8 cellular contexts compared by ENCODE assay signal in genomic region chr7:75485979-75486643, GRCh38. TPM values are rescaled to one million over a fixed set of nuclear protein-coding genes. Genes with fewer than 3 reads are reported as not detected.
DNase-seq lines count a peak whose midpoint lies in the region; ATAC-seq and TF ChIP-seq lines count a peak whose summit lies in the region.
"Not testable (repeated sequence)": the region's sequence is repeated elsewhere in the genome, so short reads cannot be mapped to it uniquely, and the experiment has no call there.

Gene POM121C, minus strand, starts transcription at chr7:75486299. Its CDS starts 44,803 bp downstream, at chr7:75441496.

- peak; percentile 100 for ATAC-seq in GM18909 (IDR thresholded peaks at IDR 0.05; ENCODE audit: poor library complexity, unreplicated experiment)
- ATAC-seq in HG03159 (IDR thresholded peaks at IDR 0.05; ENCODE audit: unreplicated experiment): peak; percentile 97

- H3K36me3 Mint-ChIP-seq in immature natural killer cell: not testable (repeated sequence)

- H3K27ac ChIP-seq in AG04450 (ENCODE audit: low read depth, low read length): peak within 1 kb of the TSS; percentile 52
- H3K27ac ChIP-seq in mammary epithelial cell (ENCODE audit: insufficient read depth, low read depth, low read length): peak within 1 kb of the TSS; percentile 54
- peak within 1 kb of the TSS; percentile 38 to 91 (median 88) for H3K27ac ChIP-seq in spleen

- peak within 1 kb of the TSS; percentile 58 for H3K9ac ChIP-seq in mammary epithelial cell (ENCODE audit: insufficient read depth, low read length)

- H3K9me3 Mint-ChIP-seq in immature natural killer cell: not testable (repeated sequence)

- TF ChIP-seq CTCF in AG04450 (IDR thresholded peaks at IDR 0.05; ENCODE audit: low read depth, low read length); WI38 (IDR thresholded peaks at IDR 0.05; ENCODE audit: low read depth, low read length); mammary epithelial cell (conservative IDR thresholded peaks at IDR 0.05 in 1 of 2, IDR thresholded peaks at IDR 0.05 in 1 of 2; ENCODE audit: extremely low read depth in 1 of 2, insufficient read depth in 1 of 2, low read depth in 1 of 2, low read length in 2 of 2); spleen (IDR thresholded peaks at IDR 0.05 in 8 of 11, conservative IDR thresholded peaks at IDR 0.05 in 3 of 11): not testable (repeated sequence)

- intact Hi-C loops in mammary epithelial cell (cut with micrococcal nuclease); spleen (cut with DNase I; ENCODE audit: low total_unique reads): not testable (repeated sequence)

- H3K9me3 ChIP-seq in AG04450 (ENCODE audit: control insufficient read depth, insufficient read depth, low read length); mammary epithelial cell (replicated peaks; ENCODE audit: insufficient read depth, low read length); spleen: not testable (repeated sequence)

- not testable (repeated sequence) for H3K27me3 Mint-ChIP-seq in immature natural killer cell (ENCODE audit: low read depth in 3 of 3)

- peaks cover 15 to 23% of the 10 kb centered on the region in 2 donors for H3K4me1 Mint-ChIP-seq in immature natural killer cell

- WGBS in mammary epithelial cell (ENCODE audit: low coverage, missing lambda C conversion rate): 4% methylated on average over 14 of the region's 49 CpGs
- WGBS in spleen, 5 donors: 1% methylated on average over 27 to 49 of the region's 49 CpGs

- peak within 1 kb of the TSS; percentile 88 to 92 (median 91) for H3K4me3 Mint-ChIP-seq in immature natural killer cell

- peaks cover 30% of the 10 kb centered on the region for H3K79me2 ChIP-seq in mammary epithelial cell (ENCODE audit: insufficient read depth, low read length)

- not testable (repeated sequence) for TF ChIP-seq POLR2A in spleen (IDR thresholded peaks at IDR 0.05)

- peak within 1 kb of the TSS; percentile 63 for H3K4me2 ChIP-seq in mammary epithelial cell (ENCODE audit: insufficient read depth, low read depth, low read length)

- H3K27ac Mint-ChIP-seq in immature natural killer cell: peak within 1 kb of the TSS; percentile 73 to 89 (median 85)

- DNase-seq in AG04450 (ENCODE audit: low read depth, low spot score) (peak; percentile 71), NCI-H2227 (lab: John Stamatoyannopoulos, UW; ENCODE audit: unreplicated experiment) (peak; percentile 91), mammary epithelial cell (peak; percentile 79), immature natural killer cell (peak; percentile 78 to 80 (median 79)), spleen (peak; percentile 98)

- BruUV-seq in mammary epithelial cell (replicated peaks; lab: Mats Ljungman, UMichigan): not testable (repeated sequence)

- CTCF ChIA-PET in AG04450 (lab: Charles Lee); mammary epithelial cell (lab: Charles Lee; ENCODE audit: low non-redundant PET): not testable (repeated sequence)

- in situ Hi-C loops in mammary epithelial cell (cut with MboI; ENCODE audit: low sequenced_read_pairs in 2 of 2): not testable (repeated sequence)

- not testable (repeated sequence) for H3K36me3 ChIP-seq in mammary epithelial cell (ENCODE audit: insufficient read depth, low read length)
- peaks cover 0 to 19% (median 3%) of the 10 kb centered on the region in 6 donors for H3K36me3 ChIP-seq in spleen

- H3K4me1 ChIP-seq in mammary epithelial cell (ENCODE audit: insufficient read depth, low read length): not testable (repeated sequence)
- H3K4me1 ChIP-seq in spleen: peaks cover 0 to 24% (median 2%) of the 10 kb centered on the region in 6 donors

- dilution Hi-C loops in mammary epithelial cell (cut with HindIII; ENCODE audit: low sequenced_read_pairs): not testable (repeated sequence)

- H4K20me1 ChIP-seq in mammary epithelial cell (ENCODE audit: insufficient read depth, low read length): not testable (repeated sequence)

- H3K27me3 ChIP-seq in AG04450 (ENCODE audit: control insufficient read depth, insufficient read depth, low read length); mammary epithelial cell (ENCODE audit: insufficient read depth, low read length); spleen (replicated peaks in 1 of 7): not testable (repeated sequence)

- POLR2A ChIA-PET in AG04450 (lab: Yijun Ruan, JAX): not testable (repeated sequence)

- H3K4me3 ChIP-seq in AG04450 (ENCODE audit: low read depth, low read length) (peak within 1 kb of the TSS; percentile 71), WI38 (ENCODE audit: low read depth, low read length) (peak within 1 kb of the TSS; percentile 76), mammary epithelial cell (replicated peaks in 1 of 3; ENCODE audit: insufficient read depth in 1 of 3, low read depth in 2 of 3, low read length in 3 of 3) (peak within 1 kb of the TSS; percentile 70 to 79 (median 75)), spleen (peak within 1 kb of the TSS; percentile 64 to 91 (median 78))

- peak within 1 kb of the TSS; percentile 76 for H2AFZ ChIP-seq in mammary epithelial cell (ENCODE audit: low read depth, low read length)

RNA-seq across cellular contexts. Expression of gene POM121C, which starts in this region (rescaled TPM):
- polyA plus RNA-seq in AG04450 (2011; rRNA removed) (7.4 and 9.3 TPM in 2 replicates), mammary epithelial cell (19.5 TPM), immature natural killer cell (10 to 100 TPM in 1 of 3 donors, 1 to 10 TPM in 2; 3.8 to 38.0 (median 5.1) TPM), spleen (10 to 100 TPM in 1 of 3 donors, 1 to 10 TPM in 2; 9.1 to 16.1 (median 9.2) TPM)
- polyA minus RNA-seq in AG04450 (2011; rRNA and poly(A)+ RNA removed): 25.0 and 25.1 TPM in 2 replicates
- total RNA-seq in mammary epithelial cell (10 to 100 TPM; 16.3 to 58.0 TPM), spleen (10 to 100 TPM; 33.6 to 67.4 (median 57.1) TPM)
- 264 TPM for polyA minus RNA-seq in mammary epithelial cell

Comparison
In these comparisons a context has a peak if more than half of its experiments do, and no peak if none do; other contexts are left out.
1. Peak in every context shown above with its lines: DNase-seq, ATAC-seq, H3K4me3 ChIP-seq and H3K27ac ChIP-seq.